ENCODE assay signal across 13 cellular contexts in genomic region chr3:145013931-145014330, GRCh38.
DNase-seq lines count a peak whose midpoint lies in the region; ATAC-seq and TF ChIP-seq lines count a peak whose summit lies in the region.
"Had no signal": no experiment of that assay in that cellular context is flagged by ENCODE, and none has a peak within 500 bp of the region (broad histone marks: within the 10 kb centered on the region; RNA-seq: fewer than 3 reads in every experiment).

No MANE protein-coding gene starts in this region.

- TF ChIP-seq CTCF in foreskin fibroblast (IDR thresholded peaks at IDR 0.05; ENCODE audit: low read depth, low read length): no peak
- TF ChIP-seq CTCF in left lung (IDR thresholded peaks at IDR 0.05): no peak

- peaks cover 0 to 31% (median 16%) of the 10 kb centered on the region in 10 experiments; a peak in 14 of 20 replicates for H3K4me1 ChIP-seq in BLaER1 treated with 17β-estradiol and CSF1 and Interleukin-3, amounts not matched to agents 10 nM and 100 nM
- H3K4me1 ChIP-seq in left lung: no peaks in the 10 kb centered on the region
- H3K4me1 ChIP-seq: Caco-2, HAP-1 had no signal

- ATAC-seq in GM19324 (IDR thresholded peaks at IDR 0.05; ENCODE audit: low FRiP score, unreplicated experiment): no peak
- no peak for ATAC-seq in left lung
- ATAC-seq in stimulated activated naive CD8-positive, alpha-beta T cell treated with anti-CD3 and anti-CD28 coated beads, Interleukin-15, Interleukin-2, amounts not matched to agents 100 U/mL and 50 U/mL, for 24 hours: no peak

- no peaks in the 10 kb centered on the region for H3K36me3 ChIP-seq in BLaER1 treated with 17β-estradiol and CSF1 and Interleukin-3, amounts not matched to agents 10 nM and 100 nM
- no peaks in the 10 kb centered on the region for H3K36me3 ChIP-seq in left lung
- H3K36me3 ChIP-seq: HAP-1 had no signal

- H3K4me3 ChIP-seq in BLaER1 treated with 17β-estradiol and CSF1 and Interleukin-3, amounts not matched to agents 10 nM and 100 nM: no peak overlapping the region
- H3K4me3 ChIP-seq in foreskin fibroblast (ENCODE audit: low read depth in 1 of 2, low read length in 2 of 2) (no peak overlapping the region), left lung (no peak overlapping the region)
- H3K4me3 ChIP-seq: HAP-1 had no signal

- 0 out of 22 replicates have a peak, but pooled peaks cover 0 to 6% (median 0%) of the 10 kb centered on the region in 11 experiments for H3K9me3 ChIP-seq in BLaER1 treated with 17β-estradiol and CSF1 and Interleukin-3, amounts not matched to agents 10 nM and 100 nM (replicated peaks in 1 of 11)
- no peaks in the 10 kb centered on the region for H3K9me3 ChIP-seq in left lung
- H3K9me3 ChIP-seq: Caco-2, HAP-1 had no signal

- peak overlapping the region in 4 of 11 experiments; percentile 52 to 70 (median 58); a peak in 6 of 22 replicates for H3K4me2 ChIP-seq in BLaER1 treated with 17β-estradiol and CSF1 and Interleukin-3, amounts not matched to agents 10 nM and 100 nM

- H3K27ac ChIP-seq in BLaER1 treated with 17β-estradiol and CSF1 and Interleukin-3, amounts not matched to agents 10 nM and 100 nM: peak overlapping the region in 6 of 11 experiments; percentile 65 to 84 (median 76); a peak in 9 of 22 replicates
- H3K27ac ChIP-seq in left lung: no peak overlapping the region

- DNase-seq in MV-4-11 (lab: John Stamatoyannopoulos, UW) (peak; percentile 25), fibroblast of gingiva (ENCODE audit: low read depth) (peak; percentile 41), foreskin fibroblast (peak; percentile 10 to 24), left lung (no peak), HuH-7 (ENCODE audit: low spot score) (no peak)
- DNase-seq in stimulated activated naive CD8-positive, alpha-beta T cell treated with anti-CD3 and anti-CD28 coated beads, Interleukin-15, Interleukin-2, amounts not matched to agents 100 U/mL and 50 U/mL, for 24 hours: no peak
- DNase-seq: 8988T; C1 segment of cervical spinal cord; Caco-2; CD4-positive, alpha-beta T cell had no signal

- intact Hi-C loops in left lung (cut with DNase I): no loop called here

- H3K9ac ChIP-seq in BLaER1 treated with 17β-estradiol and CSF1 and Interleukin-3, amounts not matched to agents 10 nM and 100 nM: no peak overlapping the region

- H3K27me3 ChIP-seq in BLaER1 treated with 17β-estradiol and CSF1 and Interleukin-3, amounts not matched to agents 10 nM and 100 nM: peaks cover 0 to 4% (median 0%) of the 10 kb centered on the region in 11 experiments; a peak in 1 of 22 replicates
- no peaks in the 10 kb centered on the region for H3K27me3 ChIP-seq in left lung

- no peaks in the 10 kb centered on the region for H4K20me1 ChIP-seq in BLaER1 treated with 17β-estradiol and CSF1 and Interleukin-3, amounts not matched to agents 10 nM and 100 nM

Comparison
In these comparisons a context has a peak if more than half of its experiments do, and no peak if none do; other contexts are left out.
1. H3K27ac ChIP-seq: peak in BLaER1 treated with 17β-estradiol and CSF1 and Interleukin-3, amounts not matched to agents 10 nM and 100 nM (6 of 11); none in left lung (0 of 2).
2. DNase-seq: peak in MV-4-11 (single experiment), fibroblast of gingiva (single experiment) and foreskin fibroblast (2 of 2); none in left lung (0 of 2), HuH-7 (single experiment) and stimulated activated naive CD8-positive, alpha-beta T cell treated with anti-CD3 and anti-CD28 coated beads, Interleukin-15, Interleukin-2, amounts not matched to agents 100 U/mL and 50 U/mL, for 24 hours (single experiment).